In genomic region chr2:25955869-25956535, GRCh38 we compare ENCODE assay signal across 18 cellular contexts. TPM values are rescaled to one million over a fixed set of nuclear protein-coding genes. Genes with fewer than 3 reads are reported as not detected.
DNase-seq lines count a peak whose midpoint lies in the region; ATAC-seq and TF ChIP-seq lines count a peak whose summit lies in the region.
"Had no signal": no experiment of that assay in that cellular context is flagged by ENCODE, and none has a peak within 500 bp of the region (broad histone marks: within the 10 kb centered on the region; RNA-seq: fewer than 3 reads in every experiment).

No MANE protein-coding gene starts in this region.

- H3K36me3 ChIP-seq in left ventricle myocardium inferior (no peaks in the 10 kb centered on the region), brain microvascular endothelial cell (replicated peaks) (peaks cover 8% of the 10 kb centered on the region)
- H3K36me3 ChIP-seq: gastrocnemius medialis had no signal

- in situ Hi-C loops in brain microvascular endothelial cell (cut with HindIII; ENCODE audit: low pct_ligation_motif_present, low sequenced_read_pairs): no loop called here

- TF ChIP-seq CTCF in left ventricle myocardium inferior (IDR thresholded peaks at IDR 0.05; ENCODE audit: borderline replicate concordance) (peak; percentile 43), brain microvascular endothelial cell (IDR thresholded peaks at IDR 0.05; ENCODE audit: low read depth, low read length, missing control alignments) (peak; percentile 35)

- DNase-seq in left ventricle myocardium inferior (no peak), left ventricle myocardium superior (no peak), M059J (ENCODE audit: low read depth) (peak; percentile 27), brain microvascular endothelial cell (no peak), GDM1 (lab: John Stamatoyannopoulos, UW) (no peak), mucosa of gallbladder (ENCODE audit: low spot score) (no peak)
- no peak for DNase-seq in stimulated activated naive B cell treated with anti-CD40 and anti-IgM and Interleukin-4, amounts not matched to agents 10 μg/mL and 1 μg/mL and 100 μg/mL, for 72 hours
- DNase-seq: activated T-cell treated with anti-CD3 and anti-CD28 coated beads, Interleukin-2, amount 50 U/mL, for 4 hours; amniotic stem cell; EL; gastrocnemius medialis; immature natural killer cell; NCI-H2029; psoas muscle; stimulated activated CD4-positive, alpha-beta T cell treated with anti-CD3 and anti-CD28 coated beads, Interleukin-2, amount 100 ng/mL, for 24 hours had no signal

- no peaks in the 10 kb centered on the region for H3K27me3 ChIP-seq in left ventricle myocardium inferior (ENCODE audit: low read depth)
- no peaks in the 10 kb centered on the region for H3K27me3 ChIP-seq in brain microvascular endothelial cell (replicated peaks)
- H3K27me3 ChIP-seq: gastrocnemius medialis had no signal

- peak overlapping the region; percentile 31 for H3K27ac Mint-ChIP-seq in stimulated activated naive B cell treated with anti-CD40 and anti-IgM and Interleukin-4, amounts not matched to agents 10 μg/mL and 1 μg/mL and 100 μg/mL, for 72 hours
- H3K27ac Mint-ChIP-seq: B cell had no signal

- no peak overlapping the region for H3K4me3 Mint-ChIP-seq in stimulated activated naive B cell treated with anti-CD40 and anti-IgM and Interleukin-4, amounts not matched to agents 10 μg/mL and 1 μg/mL and 100 μg/mL, for 72 hours
- H3K4me3 Mint-ChIP-seq: activated T-cell treated with anti-CD3 and anti-CD28 coated beads, Interleukin-2, amount 50 U/mL, for 4 hours; B cell; immature natural killer cell had no signal

- intact Hi-C loops in left ventricle myocardium inferior (cut with micrococcal nuclease) (no loop called here), left ventricle myocardium superior (cut with micrococcal nuclease) (loop anchor here (10.0 kb wide), 1 partner anchor 189 kb away; no protein-coding TSS in a partner anchor)

- H3K9me3 ChIP-seq in left ventricle myocardium inferior (replicated peaks): no peaks in the 10 kb centered on the region
- H3K9me3 ChIP-seq: gastrocnemius medialis, psoas muscle had no signal

- H3K4me1 Mint-ChIP-seq in stimulated activated naive B cell treated with anti-CD40 and anti-IgM and Interleukin-4, amounts not matched to agents 10 μg/mL and 1 μg/mL and 100 μg/mL, for 72 hours: peaks cover 4 to 5% of the 10 kb centered on the region in 2 donors

- H3K9me3 Mint-ChIP-seq in stimulated activated naive B cell treated with anti-CD40 and anti-IgM and Interleukin-4, amounts not matched to agents 10 μg/mL and 1 μg/mL and 100 μg/mL, for 72 hours: no peaks in the 10 kb centered on the region
- H3K9me3 Mint-ChIP-seq: activated T-cell treated with anti-CD3 and anti-CD28 coated beads, Interleukin-2, amount 50 U/mL, for 4 hours; immature natural killer cell had no signal

- H3K27me3 Mint-ChIP-seq in stimulated activated naive B cell treated with anti-CD40 and anti-IgM and Interleukin-4, amounts not matched to agents 10 μg/mL and 1 μg/mL and 100 μg/mL, for 72 hours: peaks cover 0 to 3% of the 10 kb centered on the region in 2 donors
- H3K27me3 Mint-ChIP-seq: B cell had no signal

- ATAC-seq in left ventricle myocardium superior: no peak
- ATAC-seq in stimulated activated naive B cell treated with anti-CD40 and anti-IgM and Interleukin-4, amounts not matched to agents 10 μg/mL and 1 μg/mL and 100 μg/mL, for 72 hours (replicated peaks): no peak
- no peak for ATAC-seq in GM21390 (IDR thresholded peaks at IDR 0.05; ENCODE audit: unreplicated experiment)
- ATAC-seq: activated CD4-positive, CD25-positive, alpha-beta regulatory T cell treated with anti-CD3 and anti-CD28 coated beads, Interleukin-2, amount 50 U/mL, for 24 hours; activated T-cell treated with anti-CD3 and anti-CD28 coated beads, Interleukin-2, amount 50 U/mL, for 4 hours; gastrocnemius medialis; psoas muscle had no signal

- no peak overlapping the region for H3K27ac ChIP-seq in left ventricle myocardium inferior (replicated peaks)
- no peak overlapping the region for H3K27ac ChIP-seq in brain microvascular endothelial cell
- H3K27ac ChIP-seq: gastrocnemius medialis, psoas muscle had no signal

- H3K36me3 Mint-ChIP-seq in stimulated activated naive B cell treated with anti-CD40 and anti-IgM and Interleukin-4, amounts not matched to agents 10 μg/mL and 1 μg/mL and 100 μg/mL, for 72 hours: no peaks in the 10 kb centered on the region
- H3K36me3 Mint-ChIP-seq: immature natural killer cell had no signal

- H3K4me1 ChIP-seq in left ventricle myocardium inferior: peaks cover 23% of the 10 kb centered on the region
- H3K4me1 ChIP-seq: psoas muscle had no signal

- H3K4me3 ChIP-seq in left ventricle myocardium inferior (no peak overlapping the region), brain microvascular endothelial cell (ENCODE audit: low read depth, low read length) (no peak overlapping the region)
- H3K4me3 ChIP-seq: gastrocnemius medialis, psoas muscle had no signal

RNA-seq across cellular contexts. Expression of gene KIF3C, which starts 26.3 kb away (rescaled TPM):
- total RNA-seq in left ventricle myocardium inferior (2.0 TPM), left ventricle myocardium superior (3.1 TPM), mucosa of gallbladder (10.1 TPM)
- total RNA-seq in M059J (2014; rRNA removed; shearing (Covaris generic)): 6.3 and 11.1 TPM in 2 replicates
